ENCODE assay signal across 17 cellular contexts in genomic region chr7:106597014-106597413, GRCh38.
"Had no signal": no experiment of that assay in that cellular context is flagged by ENCODE, and none has a peak within 500 bp of the region (broad histone marks: within the 10 kb centered on the region; RNA-seq: fewer than 3 reads in every experiment).

No MANE protein-coding gene starts in this region.

- H3K27me3 ChIP-seq: gastrocnemius medialis, heart right ventricle, spleen, tibial artery, upper lobe of left lung, vagina had no signal

- H3K9me3 ChIP-seq: gastrocnemius medialis, heart right ventricle, spleen, tibial artery, upper lobe of left lung, vagina had no signal

- H3K4me3 ChIP-seq: gastrocnemius medialis, heart right ventricle, spleen, tibial artery, upper lobe of left lung, vagina had no signal

- ATAC-seq: esophagus mucosa; gastrocnemius medialis; heart right ventricle; left lobe of liver; natural killer cell; sciatic nerve; stimulated activated memory B cell treated with anti-CD40 and anti-IgM and Interleukin-4, amounts not matched to agents 10 μg/mL and 1 μg/mL and 100 μg/mL, for 72 hours had no signal

- H3K27ac ChIP-seq: gastrocnemius medialis, heart right ventricle, spleen, tibial artery, upper lobe of left lung, vagina had no signal

- DNase-seq: effector memory CD4-positive, alpha-beta T cell; gastrocnemius medialis; heart right ventricle; hypothalamus; natural killer cell; posterior cingulate gyrus; spleen; stimulated activated CD4-positive, alpha-beta T cell treated with anti-CD3 and anti-CD28 coated beads, Interleukin-15, amount 100 ng/mL, for 24 hours; stimulated activated CD4-positive, alpha-beta T cell treated with anti-CD3 and anti-CD28 coated beads, Interleukin-1b, Interleukin-23, amount 100 ng/mL, for 48 hours; stimulated activated CD4-positive, alpha-beta T cell treated with anti-CD3 and anti-CD28 coated beads, Interleukin-4, amount 100 ng/mL, for 24 hours; tibial artery; upper lobe of left lung had no signal

- H3K36me3 ChIP-seq: gastrocnemius medialis, heart right ventricle, spleen, tibial artery, upper lobe of left lung, vagina had no signal
